Comparison of ENCODE assay signal across 15 cellular contexts in the genomic region with DNA sequence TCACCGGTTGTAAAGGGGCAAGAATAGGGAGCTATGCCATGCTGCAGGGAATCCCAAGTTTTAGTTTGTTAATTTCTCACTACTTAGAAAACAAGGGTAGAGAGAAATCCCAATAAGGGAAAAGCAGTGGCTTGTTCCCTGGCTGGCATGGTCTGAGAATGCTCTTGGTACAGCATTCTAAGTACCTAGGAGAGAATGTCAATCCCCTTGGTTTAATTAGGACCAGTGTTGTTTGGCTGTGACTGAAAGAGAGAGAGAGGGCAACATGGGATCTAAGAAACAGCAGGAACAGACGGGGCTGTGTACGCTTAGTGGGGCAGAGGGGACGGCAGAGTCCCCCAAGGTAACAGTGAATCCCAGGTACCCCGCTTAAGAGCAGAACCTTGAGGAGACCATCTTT.
A peak's percentile ranks its signal among the peaks of the same experiment; 100 is the strongest.
DNase-seq lines count a peak whose midpoint lies in the region; ATAC-seq, FAIRE-seq and TF ChIP-seq lines count a peak whose summit lies in the region.
"Had no signal": no experiment of that assay in that cellular context is flagged by ENCODE, and none has a peak within 500 bp of the region (broad histone marks: within the 10 kb centered on the region; RNA-seq: fewer than 3 reads in every experiment).

No MANE protein-coding gene starts in this region.

- no peaks in the 10 kb centered on the region for H3K4me1 ChIP-seq in Karpas-422 (ENCODE audit: low read length)
- no peaks in the 10 kb centered on the region for H3K4me1 ChIP-seq in neuronal stem cell (ENCODE audit: control insufficient read depth in 2 of 2, insufficient read depth in 1 of 2, low read depth in 1 of 2, low read length in 2 of 2)
- no peaks in the 10 kb centered on the region for H3K4me1 ChIP-seq in mesendoderm (ENCODE audit: control insufficient read depth, low read depth, low read length)

- no peak overlapping the region for H3K14ac ChIP-seq in neuronal stem cell (ENCODE audit: low read length)

- no peaks in the 10 kb centered on the region for H3K9me2 ChIP-seq in Karpas-422 (replicated peaks; ENCODE audit: insufficient read depth, low read length)

- H3K27ac ChIP-seq in Karpas-422 (ENCODE audit: low read length): no peak overlapping the region
- H3K27ac ChIP-seq in dorsolateral prefrontal cortex: peak overlapping the region in 53 of 59 donors; percentile 2 to 78 (median 54)
- no peak overlapping the region for H3K27ac ChIP-seq in neuronal stem cell (replicated peaks; ENCODE audit: low read length)
- no peak overlapping the region for H3K27ac ChIP-seq in mesendoderm (ENCODE audit: low read depth, low read length)

- H3K9me3 ChIP-seq in Karpas-422 (ENCODE audit: low read length): no peaks in the 10 kb centered on the region
- H3K9me3 ChIP-seq in neuronal stem cell (replicated peaks in 1 of 2; ENCODE audit: control insufficient read depth in 2 of 2, insufficient read depth in 1 of 2, low read depth in 1 of 2, low read length in 2 of 2): no peaks in the 10 kb centered on the region

- H3K4me3 ChIP-seq in Karpas-422 (ENCODE audit: low read length) (no peak overlapping the region), dorsolateral prefrontal cortex (peak overlapping the region in 15 of 59 donors; percentile 3 to 36 (median 18)), neuronal stem cell (ENCODE audit: low read length in 2 of 2) (no peak overlapping the region), mesendoderm (ENCODE audit: low read length) (no peak overlapping the region)

- no peak overlapping the region for H3K56ac ChIP-seq in mesendoderm (ENCODE audit: low read length)

- H3K9ac ChIP-seq in Karpas-422 (ENCODE audit: low read length) (no peak overlapping the region), neuronal stem cell (ENCODE audit: low read depth, low read length, poor library complexity) (no peak overlapping the region), mesendoderm (ENCODE audit: low read length) (no peak overlapping the region)

- H4K20me1 ChIP-seq in Karpas-422 (ENCODE audit: insufficient read depth, low read depth, low read length): no peaks in the 10 kb centered on the region

- H3K79me2 ChIP-seq in Karpas-422 (ENCODE audit: low read length) (no peaks in the 10 kb centered on the region), mesendoderm (ENCODE audit: control insufficient read depth, insufficient read depth, low read length) (no peaks in the 10 kb centered on the region)

- no peak for ATAC-seq in HG02938 (IDR thresholded peaks at IDR 0.05; ENCODE audit: unreplicated experiment)
- ATAC-seq: SK-N-SH treated with all-trans-retinoic acid at 6 μM for 48 hours had no signal

- H2BK15ac ChIP-seq in neuronal stem cell (ENCODE audit: low read length) (no peak overlapping the region), mesendoderm (replicated peaks; ENCODE audit: low read depth) (no peak overlapping the region)

- no peak overlapping the region for H2BK5ac ChIP-seq in neuronal stem cell (ENCODE audit: low read length)
- no peak overlapping the region for H2BK5ac ChIP-seq in mesendoderm (ENCODE audit: low read length)

- H4K8ac ChIP-seq in neuronal stem cell (ENCODE audit: low read depth, low read length): no peak overlapping the region
- no peak overlapping the region for H4K8ac ChIP-seq in mesendoderm (ENCODE audit: low read depth, low read length)

- no peaks in the 10 kb centered on the region for H3K36me3 ChIP-seq in Karpas-422 (ENCODE audit: insufficient read depth, low read length)
- H3K36me3 ChIP-seq in neuronal stem cell (replicated peaks in 1 of 2; ENCODE audit: control insufficient read depth in 2 of 2, insufficient read depth in 2 of 2, low read length in 2 of 2): no peaks in the 10 kb centered on the region
- no peaks in the 10 kb centered on the region for H3K36me3 ChIP-seq in mesendoderm (ENCODE audit: control insufficient read depth, insufficient read depth, low read length)

- no peak overlapping the region for H3K4ac ChIP-seq in neuronal stem cell (ENCODE audit: low read length)
- H3K4ac ChIP-seq in mesendoderm (ENCODE audit: low read depth, low read length): no peak overlapping the region

- intact Hi-C loops in dorsolateral prefrontal cortex (cut with DNase I): no loop called here

- no peak for FAIRE-seq in HTR-8/SVneo (lab: Jason Lieb, UNC)

- H3K18ac ChIP-seq in neuronal stem cell (ENCODE audit: low read length): no peak overlapping the region
- H3K18ac ChIP-seq in mesendoderm (ENCODE audit: low read length): no peak overlapping the region

- H4K5ac ChIP-seq in mesendoderm (ENCODE audit: low read length): no peak overlapping the region

- no CpG with 5 or more reads among the region's 5 CpGs for WGBS in neuronal stem cell (ENCODE audit: extremely low coverage in 2 of 2, insufficient read length in 2 of 2, insufficient replicate concordance in 1 of 2), 2 donors
- no CpG with 5 or more reads among the region's 5 CpGs for WGBS in mesendoderm (ENCODE audit: extremely low coverage, insufficient coverage, low lambda C conversion rate)

- H3K4me2 ChIP-seq in Karpas-422 (ENCODE audit: low read depth, low read length, poor library complexity, severe bottlenecking) (no peak overlapping the region), neuronal stem cell (ENCODE audit: insufficient read depth, low read length, poor library complexity, severe bottlenecking) (no peak overlapping the region), mesendoderm (ENCODE audit: low read length) (no peak overlapping the region)

- H3K23ac ChIP-seq in neuronal stem cell (ENCODE audit: low read depth, low read length, poor library complexity): no peak overlapping the region
- H3K23ac ChIP-seq in mesendoderm (ENCODE audit: low read length): no peak overlapping the region

- H3K79me1 ChIP-seq in neuronal stem cell (ENCODE audit: low read depth, low read length): no peaks in the 10 kb centered on the region
- H3K79me1 ChIP-seq in mesendoderm (ENCODE audit: low read length): no peaks in the 10 kb centered on the region

- H2BK12ac ChIP-seq in neuronal stem cell (ENCODE audit: low read length): no peak overlapping the region

- no peak for TF ChIP-seq CTCF in dorsolateral prefrontal cortex (IDR thresholded peaks at IDR 0.05 in 54 of 56, conservative IDR thresholded peaks at IDR 0.05 in 2 of 56; ENCODE audit: low read depth in 1 of 56, partially characterized antibody in 56 of 56)

- H3K27me3 ChIP-seq in Karpas-422 (ENCODE audit: low read length): no peaks in the 10 kb centered on the region
- H3K27me3 ChIP-seq in dorsolateral prefrontal cortex: no peaks in the 10 kb centered on the region
- H3K27me3 ChIP-seq in neuronal stem cell (ENCODE audit: control insufficient read depth in 3 of 3, insufficient read depth in 3 of 3, low read depth in 1 of 3, low read length in 3 of 3): no peaks in the 10 kb centered on the region
- H3K27me3 ChIP-seq in mesendoderm (ENCODE audit: insufficient read depth, low read length, poor library complexity): no peaks in the 10 kb centered on the region

- peak; percentile 50 for DNase-seq in Ammon's horn (ENCODE audit: low spot score)
- DNase-seq in Karpas-422: no peak
- DNase-seq in dorsolateral prefrontal cortex: no peak
- DNase-seq in neuronal stem cell (ENCODE audit: low spot score): peak; percentile 20
- no peak for DNase-seq in HTR-8/SVneo (ENCODE audit: insufficient read length, low spot score)
- DNase-seq in HPDE6-E6E7 (ENCODE audit: extremely low spot score): no peak
- no peak for DNase-seq in mesendoderm
- DNase-seq: COR-L47, KBM-7, NCI-H1048, NCI-H524 treated with DMSO at 0.1 percent for 48 hours, OCI-M1, SHP77 treated with DMSO at 0.1 percent for 48 hours had no signal

- H2AK5ac ChIP-seq in neuronal stem cell (ENCODE audit: low read depth, low read length): no peak overlapping the region
- H2AK5ac ChIP-seq in mesendoderm (ENCODE audit: low read length): no peak overlapping the region

- no peak overlapping the region for H4K91ac ChIP-seq in neuronal stem cell (ENCODE audit: low read depth, low read length, poor library complexity)

- no peak overlapping the region for H2BK120ac ChIP-seq in neuronal stem cell (ENCODE audit: low read depth, low read length)
- no peak overlapping the region for H2BK120ac ChIP-seq in mesendoderm (ENCODE audit: low read depth, low read length)

- H2AFZ ChIP-seq in Karpas-422 (ENCODE audit: low read length) (peak overlapping the region; percentile 17; the same call in 1 of the 2 replicates), neuronal stem cell (ENCODE audit: low read length) (peak overlapping the region; percentile 27)

Comparison
In these comparisons a context has a peak if more than half of its experiments do, and no peak if none do; other contexts are left out.
1. DNase-seq: peak in Ammon's horn (single experiment) and neuronal stem cell (single experiment); none in Karpas-422 (single experiment), dorsolateral prefrontal cortex (0 of 10), HTR-8/SVneo (single experiment), HPDE6-E6E7 (single experiment) and mesendoderm (single experiment).
2. H3K27ac ChIP-seq: peak in dorsolateral prefrontal cortex (53 of 59); none in Karpas-422 (single experiment), neuronal stem cell (single experiment) and mesendoderm (single experiment).